Comparison of ENCODE assay signal across 1 cellular context in the genomic region with DNA sequence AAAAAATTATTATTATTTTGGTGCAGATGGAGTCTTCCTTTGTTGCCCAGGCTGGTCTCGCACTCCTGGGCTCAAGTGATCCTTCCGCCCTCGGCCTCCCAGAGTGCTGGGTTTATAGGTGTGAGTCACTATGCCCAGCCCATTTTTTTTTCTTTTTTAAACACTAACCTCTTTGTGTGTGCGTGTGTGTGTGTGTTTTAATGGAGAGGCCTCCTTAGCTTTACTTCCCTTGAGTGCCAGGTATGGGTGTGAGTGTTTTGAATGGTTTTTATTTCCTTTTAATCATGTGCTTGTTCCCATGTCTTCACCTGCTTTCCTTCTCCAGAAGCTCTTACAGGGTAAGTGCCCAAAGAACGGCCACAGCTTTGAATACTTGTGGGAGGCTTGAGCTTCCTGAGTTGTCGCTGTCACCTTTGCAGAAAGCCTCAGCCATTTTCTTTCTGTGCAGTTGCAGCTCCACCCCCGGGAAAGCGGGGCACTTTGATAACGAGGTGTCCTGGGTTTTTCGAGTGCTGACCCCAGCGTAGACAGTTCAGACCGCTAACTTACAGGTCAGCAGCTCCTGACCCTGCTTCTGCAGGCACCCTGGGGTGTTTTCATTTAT.
TF ChIP-seq lines count a peak whose summit lies in the region.

No MANE protein-coding gene starts in this region.

TF ChIP-seq in HepG2, 621 proteins besides CTCF, POLR2A, EP300 and RAD21 (continued from another document and continues in another):
- TF ChIP-seq ARNTL (CRISPR knock-in tag; IDR thresholded peaks at IDR 0.05), result no peak
- TF ChIP-seq, protein P1, sequence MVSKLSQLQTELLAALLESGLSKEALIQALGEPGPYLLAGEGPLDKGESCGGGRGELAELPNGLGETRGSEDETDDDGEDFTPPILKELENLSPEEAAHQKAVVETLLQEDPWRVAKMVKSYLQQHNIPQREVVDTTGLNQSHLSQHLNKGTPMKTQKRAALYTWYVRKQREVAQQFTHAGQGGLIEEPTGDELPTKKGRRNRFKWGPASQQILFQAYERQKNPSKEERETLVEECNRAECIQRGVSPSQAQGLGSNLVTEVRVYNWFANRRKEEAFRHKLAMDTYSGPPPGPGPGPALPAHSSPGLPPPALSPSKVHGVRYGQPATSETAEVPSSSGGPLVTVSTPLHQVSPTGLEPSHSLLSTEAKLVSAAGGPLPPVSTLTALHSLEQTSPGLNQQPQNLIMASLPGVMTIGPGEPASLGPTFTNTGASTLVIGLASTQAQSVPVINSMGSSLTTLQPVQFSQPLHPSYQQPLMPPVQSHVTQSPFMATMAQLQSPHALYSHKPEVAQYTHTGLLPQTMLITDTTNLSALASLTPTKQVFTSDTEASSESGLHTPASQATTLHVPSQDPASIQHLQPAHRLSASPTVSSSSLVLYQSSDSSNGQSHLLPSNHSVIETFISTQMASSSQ (IDR thresholded peaks at IDR 0.05; ENCODE audit: low read depth), result no peak
- TF ChIP-seq, protein P1 (CRISPR knock-in tag; IDR thresholded peaks at IDR 0.05; ENCODE audit: borderline replicate concordance), result no peak
- no peak for TF ChIP-seq ARHGAP35 (CRISPR knock-in tag; IDR thresholded peaks at IDR 0.05; ENCODE audit: borderline replicate concordance)
- TF ChIP-seq NCOA1 (CRISPR knock-in tag; IDR thresholded peaks at IDR 0.05), result no peak
- no peak for TF ChIP-seq AGO1 (IDR thresholded peaks at IDR 0.05; ENCODE audit: low read depth, low read length, poor library complexity, severe bottlenecking)
- TF ChIP-seq ZNF12 (CRISPR knock-in tag; IDR thresholded peaks at IDR 0.05), result no peak
- no peak for TF ChIP-seq ZNF121 (CRISPR knock-in tag; IDR thresholded peaks at IDR 0.05)
- TF ChIP-seq, protein P2, sequence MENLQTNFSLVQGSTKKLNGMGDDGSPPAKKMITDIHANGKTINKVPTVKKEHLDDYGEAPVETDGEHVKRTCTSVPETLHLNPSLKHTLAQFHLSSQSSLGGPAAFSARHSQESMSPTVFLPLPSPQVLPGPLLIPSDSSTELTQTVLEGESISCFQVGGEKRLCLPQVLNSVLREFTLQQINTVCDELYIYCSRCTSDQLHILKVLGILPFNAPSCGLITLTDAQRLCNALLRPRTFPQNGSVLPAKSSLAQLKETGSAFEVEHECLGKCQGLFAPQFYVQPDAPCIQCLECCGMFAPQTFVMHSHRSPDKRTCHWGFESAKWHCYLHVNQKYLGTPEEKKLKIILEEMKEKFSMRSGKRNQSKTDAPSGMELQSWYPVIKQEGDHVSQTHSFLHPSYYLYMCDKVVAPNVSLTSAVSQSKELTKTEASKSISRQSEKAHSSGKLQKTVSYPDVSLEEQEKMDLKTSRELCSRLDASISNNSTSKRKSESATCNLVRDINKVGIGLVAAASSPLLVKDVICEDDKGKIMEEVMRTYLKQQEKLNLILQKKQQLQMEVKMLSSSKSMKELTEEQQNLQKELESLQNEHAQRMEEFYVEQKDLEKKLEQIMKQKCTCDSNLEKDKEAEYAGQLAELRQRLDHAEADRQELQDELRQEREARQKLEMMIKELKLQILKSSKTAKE (CRISPR knock-in tag; IDR thresholded peaks at IDR 0.05; ENCODE audit: borderline replicate concordance), result no peak
- peak; percentile 54 for TF ChIP-seq NR2F6 (IDR thresholded peaks at IDR 0.05)
- peak; percentile 49 for TF ChIP-seq NR2F6 (CRISPR knock-in tag; IDR thresholded peaks at IDR 0.05)
- TF ChIP-seq, protein P3, sequence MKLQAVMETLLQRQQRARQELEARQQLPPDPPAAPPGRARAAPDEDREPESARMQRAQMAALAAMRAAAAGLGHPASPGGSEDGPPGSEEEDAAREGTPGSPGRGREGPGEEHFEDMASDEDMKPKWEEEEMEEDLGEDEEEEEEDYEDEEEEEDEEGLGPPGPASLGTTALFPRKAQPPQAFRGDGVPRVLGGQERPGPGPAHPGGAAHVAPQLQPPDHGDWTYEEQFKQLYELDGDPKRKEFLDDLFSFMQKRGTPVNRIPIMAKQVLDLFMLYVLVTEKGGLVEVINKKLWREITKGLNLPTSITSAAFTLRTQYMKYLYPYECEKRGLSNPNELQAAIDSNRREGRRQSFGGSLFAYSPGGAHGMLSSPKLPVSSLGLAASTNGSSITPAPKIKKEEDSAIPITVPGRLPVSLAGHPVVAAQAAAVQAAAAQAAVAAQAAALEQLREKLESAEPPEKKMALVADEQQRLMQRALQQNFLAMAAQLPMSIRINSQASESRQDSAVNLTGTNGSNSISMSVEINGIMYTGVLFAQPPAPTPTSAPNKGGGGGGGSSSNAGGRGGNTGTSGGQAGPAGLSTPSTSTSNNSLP (IDR thresholded peaks at IDR 0.05; ENCODE audit: low read depth, low read length), result no peak
- TF ChIP-seq ZNF577 (CRISPR knock-in tag; IDR thresholded peaks at IDR 0.05; ENCODE audit: borderline replicate concordance, low read depth), result no peak
- TF ChIP-seq FIP1L1 (IDR thresholded peaks at IDR 0.05; ENCODE audit: borderline replicate concordance, insufficient read depth, low read depth, low read length), result no peak
- no peak for TF ChIP-seq KLF16 (CRISPR knock-in tag; IDR thresholded peaks at IDR 0.05)
- TF ChIP-seq, protein P4, sequence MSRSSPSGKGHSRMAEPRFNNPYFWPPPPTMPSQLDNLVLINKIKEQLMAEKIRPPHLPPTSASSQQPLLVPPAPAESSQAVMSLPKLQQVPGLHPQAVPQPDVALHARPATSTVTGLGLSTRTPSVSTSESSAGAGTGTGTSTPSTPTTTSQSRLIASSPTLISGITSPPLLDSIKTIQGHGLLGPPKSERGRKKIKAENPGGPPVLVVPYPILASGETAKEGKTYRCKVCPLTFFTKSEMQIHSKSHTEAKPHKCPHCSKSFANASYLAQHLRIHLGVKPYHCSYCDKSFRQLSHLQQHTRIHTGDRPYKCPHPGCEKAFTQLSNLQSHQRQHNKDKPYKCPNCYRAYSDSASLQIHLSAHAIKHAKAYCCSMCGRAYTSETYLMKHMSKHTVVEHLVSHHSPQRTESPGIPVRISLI (CRISPR knock-in tag; IDR thresholded peaks at IDR 0.05; ENCODE audit: borderline replicate concordance), result peak; percentile 75; the same call in 1 of the 2 replicates
- TF ChIP-seq ZNF747 (CRISPR knock-in tag; IDR thresholded peaks at IDR 0.05; ENCODE audit: borderline replicate concordance), result no peak
- no peak for TF ChIP-seq NCOR1 (IDR thresholded peaks at IDR 0.05; ENCODE audit: borderline replicate concordance, low read length)
- no peak for TF ChIP-seq POLR2AphosphoS2 (IDR thresholded peaks at IDR 0.05; ENCODE audit: low read depth, low read length)
- no peak for TF ChIP-seq ARNT (IDR thresholded peaks at IDR 0.05)
- TF ChIP-seq ZNF441 (CRISPR knock-in tag; IDR thresholded peaks at IDR 0.05; ENCODE audit: borderline replicate concordance), result no peak
- no peak for TF ChIP-seq CBX1 (IDR thresholded peaks at IDR 0.05; ENCODE audit: low read depth)
- no peak for TF ChIP-seq ZBTB8A (CRISPR knock-in tag; IDR thresholded peaks at IDR 0.05; ENCODE audit: borderline replicate concordance, low read depth)
- no peak for TF ChIP-seq NFRKB (IDR thresholded peaks at IDR 0.05)
- no peak for TF ChIP-seq CSRNP2 (CRISPR knock-in tag; conservative IDR thresholded peaks at IDR 0.05; ENCODE audit: low read depth)
- no peak for TF ChIP-seq MYNN (CRISPR knock-in tag; IDR thresholded peaks at IDR 0.05; ENCODE audit: low read depth)
- TF ChIP-seq ESRRA (CRISPR knock-in tag; IDR thresholded peaks at IDR 0.05; ENCODE audit: low read depth), result no peak
- TF ChIP-seq SETDB1 (CRISPR knock-in tag; IDR thresholded peaks at IDR 0.05; ENCODE audit: borderline replicate concordance), result no peak
- 0 out of 2 replicates have a peak, but pooled peaks have one; percentile 31 for TF ChIP-seq ZBTB4 (CRISPR knock-in tag; IDR thresholded peaks at IDR 0.05; ENCODE audit: borderline replicate concordance)
- no peak for TF ChIP-seq EEA1 (CRISPR knock-in tag; IDR thresholded peaks at IDR 0.05; ENCODE audit: borderline replicate concordance)
- TF ChIP-seq ZBTB44 (CRISPR knock-in tag; IDR thresholded peaks at IDR 0.05), result no peak
- peak; percentile 89 for TF ChIP-seq FOSL2 (CRISPR knock-in tag; IDR thresholded peaks at IDR 0.05)
- TF ChIP-seq RCOR2 (CRISPR knock-in tag; IDR thresholded peaks at IDR 0.05), result no peak
- TF ChIP-seq ZBTB33 (CRISPR knock-in tag; IDR thresholded peaks at IDR 0.05), result peak; percentile 99
- TF ChIP-seq, protein P5, sequence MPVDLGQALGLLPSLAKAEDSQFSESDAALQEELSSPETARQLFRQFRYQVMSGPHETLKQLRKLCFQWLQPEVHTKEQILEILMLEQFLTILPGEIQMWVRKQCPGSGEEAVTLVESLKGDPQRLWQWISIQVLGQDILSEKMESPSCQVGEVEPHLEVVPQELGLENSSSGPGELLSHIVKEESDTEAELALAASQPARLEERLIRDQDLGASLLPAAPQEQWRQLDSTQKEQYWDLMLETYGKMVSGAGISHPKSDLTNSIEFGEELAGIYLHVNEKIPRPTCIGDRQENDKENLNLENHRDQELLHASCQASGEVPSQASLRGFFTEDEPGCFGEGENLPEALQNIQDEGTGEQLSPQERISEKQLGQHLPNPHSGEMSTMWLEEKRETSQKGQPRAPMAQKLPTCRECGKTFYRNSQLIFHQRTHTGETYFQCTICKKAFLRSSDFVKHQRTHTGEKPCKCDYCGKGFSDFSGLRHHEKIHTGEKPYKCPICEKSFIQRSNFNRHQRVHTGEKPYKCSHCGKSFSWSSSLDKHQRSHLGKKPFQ (CRISPR knock-in tag; IDR thresholded peaks at IDR 0.05; ENCODE audit: insufficient replicate concordance), result no peak
- no peak for TF ChIP-seq JUN (CRISPR knock-in tag; IDR thresholded peaks at IDR 0.05)
- TF ChIP-seq TAF15 (IDR thresholded peaks at IDR 0.05; ENCODE audit: low read depth, low read length, poor library complexity, severe bottlenecking), result no peak
- TF ChIP-seq SAFB2 (CRISPR knock-in tag; IDR thresholded peaks at IDR 0.05; ENCODE audit: borderline replicate concordance, low read depth), result no peak
- TF ChIP-seq ZKSCAN1 (IDR thresholded peaks at IDR 0.05; ENCODE audit: low read length), result no peak
- TF ChIP-seq ZNF274 (CRISPR knock-in tag; IDR thresholded peaks at IDR 0.05), result no peak
